In genomic region chr18:25825066-25825465, GRCh38 we compare ENCODE assay signal across 19 cellular contexts.
"Had no signal": no experiment of that assay in that cellular context is flagged by ENCODE, and none has a peak within 500 bp of the region (broad histone marks: within the 10 kb centered on the region; RNA-seq: fewer than 3 reads in every experiment).

No MANE protein-coding gene starts in this region.

- H2AFZ ChIP-seq: hepatocyte had no signal

- H3K79me2 ChIP-seq: hepatocyte had no signal

- H3K4me2 ChIP-seq: hepatocyte had no signal

- DNase-seq: activated CD4-positive, CD25-positive, alpha-beta regulatory T cell treated with anti-CD3 and anti-CD28 coated beads, Interleukin-2, amount 50 U/mL, for 72 hours; activated CD8-positive, alpha-beta memory T cell treated with anti-CD3 and anti-CD28 coated beads for 24 hours; activated CD8-positive, alpha-beta memory T cell treated with anti-CD3 and anti-CD28 coated beads, Interleukin-2, amount 50 U/mL, for 48 hours; activated effector memory CD4-positive, alpha-beta T cell treated with anti-CD3 and anti-CD28 coated beads, Interleukin-2, amount 50 U/mL, for 16 hours; activated T-cell treated with anti-CD3 and anti-CD28 coated beads, Interleukin-2, amount 50 U/mL, for 72 hours; endodermal cell; foreskin keratinocyte; left cardiac atrium; mesendoderm; ovary; stimulated activated CD4-positive, alpha-beta T cell treated with anti-CD3 and anti-CD28 coated beads, Interleukin-12 subunit alpha, Interleukin-12 subunit beta, amount 100 ng/mL, for 4 hours; stimulated activated CD4-positive, alpha-beta T cell treated with anti-CD3 and anti-CD28 coated beads, Interleukin-1b, Interleukin-23, amount 100 ng/mL, for 48 hours; T1000; transverse colon had no signal

- H3K4me3 ChIP-seq: ascending aorta, hepatocyte, ovary, transverse colon had no signal

- H3K36me3 Mint-ChIP-seq: activated naive CD4-positive, alpha-beta T cell treated with anti-CD3 and anti-CD28 coated beads, Interleukin-2, amount 50 U/mL, for 24 hours had no signal

- H3K27ac Mint-ChIP-seq: activated naive CD4-positive, alpha-beta T cell treated with anti-CD3 and anti-CD28 coated beads, Interleukin-2, amount 50 U/mL, for 24 hours; activated T-cell treated with anti-CD3 and anti-CD28 coated beads, Interleukin-2, amount 50 U/mL, for 72 hours; endodermal cell; stimulated activated naive CD8-positive, alpha-beta T cell treated with anti-CD3 and anti-CD28 coated beads, Interleukin-15, Interleukin-2, amounts not matched to agents 100 ng/mL and 50 ng/mL, for 24 hours had no signal

- H3K36me3 ChIP-seq: ascending aorta, ovary, transverse colon had no signal

- H3K4me1 ChIP-seq: ascending aorta, foreskin keratinocyte, transverse colon had no signal

- H3K4me3 Mint-ChIP-seq: activated naive CD4-positive, alpha-beta T cell treated with anti-CD3 and anti-CD28 coated beads, Interleukin-2, amount 50 U/mL, for 24 hours; activated T-cell treated with anti-CD3 and anti-CD28 coated beads, Interleukin-2, amount 50 U/mL, for 72 hours; endodermal cell; stimulated activated naive CD8-positive, alpha-beta T cell treated with anti-CD3 and anti-CD28 coated beads, Interleukin-15, Interleukin-2, amounts not matched to agents 100 ng/mL and 50 ng/mL, for 24 hours had no signal

- ATAC-seq: activated T-cell treated with anti-CD3 and anti-CD28 coated beads, Interleukin-2, amount 50 U/mL, for 72 hours; foreskin keratinocyte; left cardiac atrium had no signal

- H3K27ac ChIP-seq: ascending aorta, epithelial cell of prostate, foreskin keratinocyte, hepatocyte, ovary, transverse colon had no signal

- H3K9me3 ChIP-seq: ovary, transverse colon had no signal

- H3K4me1 Mint-ChIP-seq: activated naive CD4-positive, alpha-beta T cell treated with anti-CD3 and anti-CD28 coated beads, Interleukin-2, amount 50 U/mL, for 24 hours had no signal

- H3K27me3 ChIP-seq: ascending aorta, foreskin keratinocyte, hepatocyte, ovary, transverse colon had no signal

- H3K9me3 Mint-ChIP-seq: activated naive CD4-positive, alpha-beta T cell treated with anti-CD3 and anti-CD28 coated beads, Interleukin-2, amount 50 U/mL, for 24 hours; activated T-cell treated with anti-CD3 and anti-CD28 coated beads, Interleukin-2, amount 50 U/mL, for 72 hours; endodermal cell; stimulated activated naive CD8-positive, alpha-beta T cell treated with anti-CD3 and anti-CD28 coated beads, Interleukin-15, Interleukin-2, amounts not matched to agents 100 ng/mL and 50 ng/mL, for 24 hours had no signal
